In the genomic region with DNA sequence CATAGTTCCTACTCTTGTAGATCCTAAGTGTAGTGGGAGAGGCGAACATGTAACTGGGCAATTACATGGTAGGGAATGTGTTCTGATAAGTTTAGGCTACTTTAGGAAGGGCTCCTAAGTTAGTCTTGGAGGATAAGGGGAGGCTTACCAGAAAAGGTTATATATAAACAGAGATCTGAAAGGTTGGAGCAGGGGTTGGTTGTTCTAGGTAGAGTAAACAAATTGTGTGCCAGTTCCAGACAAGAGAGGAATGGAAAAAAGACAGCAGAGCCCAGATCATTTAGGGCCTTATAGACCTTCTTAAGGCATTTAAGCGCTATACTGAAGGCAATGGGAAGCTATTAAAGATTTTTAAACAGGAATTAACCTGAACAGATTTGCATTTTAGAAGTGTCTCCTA, we compare ENCODE assay signal across 32 cellular contexts.
"Had no signal": no experiment of that assay in that cellular context is flagged by ENCODE, and none has a peak within 500 bp of the region (broad histone marks: within the 10 kb centered on the region; RNA-seq: fewer than 3 reads in every experiment).

No MANE protein-coding gene starts in this region.

- ATAC-seq: activated CD4-positive, CD25-positive, alpha-beta regulatory T cell treated with anti-CD3 and anti-CD28 coated beads, Interleukin-2, amount 50 U/mL, for 24 hours; activated CD8-positive, alpha-beta T cell treated with anti-CD3 and anti-CD28 coated beads for 36 hours; activated naive CD4-positive, alpha-beta T cell treated with anti-CD3 and anti-CD28 coated beads, Interleukin-2, amount 50 U/mL, for 72 hours; activated T-cell treated with anti-CD3 and anti-CD28 coated beads, Interleukin-2, amount 50 U/mL, for 4 hours; activated T-helper 17 cell treated with anti-CD3 and anti-CD28 coated beads, Interleukin-2, amount 50 U/mL, for 72 hours; effector memory CD8-positive, alpha-beta T cell; gastroesophageal sphincter; T-helper 17 cell had no signal

- H3K9me3 ChIP-seq: ascending aorta, gastroesophageal sphincter had no signal

- H3K27ac Mint-ChIP-seq: activated B cell treated with CpG ODN at 0.5 μM for 24 hours; activated CD8-positive, alpha-beta T cell treated with anti-CD3 and anti-CD28 coated beads for 36 hours; activated naive CD4-positive, alpha-beta T cell treated with anti-CD3 and anti-CD28 coated beads for 36 hours; activated naive CD4-positive, alpha-beta T cell treated with anti-CD3 and anti-CD28 coated beads, Interleukin-2, amount 50 U/mL, for 72 hours; activated naive CD8-positive, alpha-beta T cell treated with anti-CD3 and anti-CD28 coated beads, Interleukin-2, amount 10 ng/mL, durations not matched to agents 7 days and 5 days; activated T-helper 17 cell treated with anti-CD3 and anti-CD28 coated beads, Interleukin-2, amount 50 U/mL, for 72 hours; effector memory CD8-positive, alpha-beta T cell; T-helper 17 cell; T-helper 2 cell treated with Interferon-gamma antibody and Interleukin-4, amounts not matched to agents 5 μg/mL and 100 μg/mL, for 36 hours had no signal

- H3K4me3 Mint-ChIP-seq: activated B cell treated with CpG ODN at 0.5 μM for 24 hours; activated CD8-positive, alpha-beta T cell treated with anti-CD3 and anti-CD28 coated beads for 36 hours; activated naive CD4-positive, alpha-beta T cell treated with anti-CD3 and anti-CD28 coated beads for 36 hours; activated naive CD8-positive, alpha-beta T cell treated with anti-CD3 and anti-CD28 coated beads, Interleukin-2, amount 10 ng/mL, durations not matched to agents 7 days and 5 days; activated T-cell treated with anti-CD3 and anti-CD28 coated beads, Interleukin-2, amount 50 U/mL, for 4 hours; activated T-helper 17 cell treated with anti-CD3 and anti-CD28 coated beads, Interleukin-2, amount 50 U/mL, for 72 hours; central memory CD8-positive, alpha-beta T cell; effector memory CD8-positive, alpha-beta T cell; T-helper 17 cell; T-helper 2 cell treated with Interferon-gamma antibody and Interleukin-4, amounts not matched to agents 5 μg/mL and 100 μg/mL, for 36 hours had no signal

- H3K27me3 Mint-ChIP-seq: activated B cell treated with CpG ODN at 0.5 μM for 24 hours; activated CD8-positive, alpha-beta T cell treated with anti-CD3 and anti-CD28 coated beads for 36 hours; activated naive CD8-positive, alpha-beta T cell treated with anti-CD3 and anti-CD28 coated beads, Interleukin-2, amount 10 ng/mL, durations not matched to agents 7 days and 5 days; activated T-helper 17 cell treated with anti-CD3 and anti-CD28 coated beads, Interleukin-2, amount 50 U/mL, for 72 hours; central memory CD8-positive, alpha-beta T cell; effector memory CD8-positive, alpha-beta T cell; T-helper 17 cell had no signal

- FAIRE-seq: bronchial epithelial cell, colon had no signal

- H3K27ac ChIP-seq: ascending aorta, brain microvascular endothelial cell, epithelial cell of prostate, esophagus squamous epithelium, gastroesophageal sphincter, WERI-Rb-1 had no signal

- H3K4me1 Mint-ChIP-seq: activated B cell treated with CpG ODN at 0.5 μM for 24 hours had no signal

- H3K4me3 ChIP-seq: ascending aorta, esophagus squamous epithelium, gastroesophageal sphincter had no signal

- H3K36me3 ChIP-seq: WERI-Rb-1 had no signal

- H3K27me3 ChIP-seq: ascending aorta, brain microvascular endothelial cell, esophagus squamous epithelium, gastroesophageal sphincter had no signal

- H3K4me1 ChIP-seq: ascending aorta, esophagus squamous epithelium had no signal

- DNase-seq: activated B cell treated with CpG ODN at 0.5 μM for 24 hours; activated CD4-positive, alpha-beta T cell treated with anti-CD3 and anti-CD28 coated beads for 48 hours; activated CD4-positive, alpha-beta T cell treated with anti-CD3 and anti-CD28 coated beads, Interleukin-2, amount 50 U/mL, for 1 hour; activated CD4-positive, alpha-beta T cell treated with anti-CD3 and anti-CD28 coated beads, Interleukin-2, amount 50 U/mL, for 48 hours; activated CD8-positive, alpha-beta memory T cell treated with anti-CD3 and anti-CD28 coated beads for 24 hours; activated CD8-positive, alpha-beta T cell treated with anti-CD3 and anti-CD28 coated beads for 36 hours; activated effector memory CD4-positive, alpha-beta T cell treated with Interleukin-2 at 50 U/mL for 16 hours; activated gamma-delta T cell treated with Interleukin-2 at 50 U/mL for 16 hours; activated naive CD4-positive, alpha-beta T cell treated with anti-CD3 and anti-CD28 coated beads for 36 hours; activated naive CD8-positive, alpha-beta T cell treated with anti-CD3 and anti-CD28 coated beads, Interleukin-2, amount 10 ng/mL, durations not matched to agents 7 days and 5 days; activated T-cell treated with anti-CD3 and anti-CD28 coated beads, Interleukin-2, amount 50 U/mL, for 4 hours; brain microvascular endothelial cell; cortex of kidney; dermis blood vessel endothelial cell; effector CD4-positive, alpha-beta T cell; effector memory CD8-positive, alpha-beta T cell; esophagus squamous epithelium; foreskin melanocyte; T-helper 1 cell; T-helper 17 cell; T1000; WERI-Rb-1 had no signal

- H3K9me3 Mint-ChIP-seq: activated B cell treated with CpG ODN at 0.5 μM for 24 hours; activated naive CD4-positive, alpha-beta T cell treated with anti-CD3 and anti-CD28 coated beads for 36 hours; activated T-cell treated with anti-CD3 and anti-CD28 coated beads, Interleukin-2, amount 50 U/mL, for 4 hours; activated T-helper 17 cell treated with anti-CD3 and anti-CD28 coated beads, Interleukin-2, amount 50 U/mL, for 72 hours; central memory CD8-positive, alpha-beta T cell had no signal
